Comparison of ENCODE assay signal across 10 cellular contexts in genomic region chr6:151141685-151142084, GRCh38.
A peak's percentile ranks its signal among the peaks of the same experiment; 100 is the strongest.
DNase-seq lines count a peak whose midpoint lies in the region; ATAC-seq and TF ChIP-seq lines count a peak whose summit lies in the region.
"Had no signal": no experiment of that assay in that cellular context is flagged by ENCODE, and none has a peak within 500 bp of the region (broad histone marks: within the 10 kb centered on the region; RNA-seq: fewer than 3 reads in every experiment).

No MANE protein-coding gene starts in this region.

- no peaks in the 10 kb centered on the region for H3K36me3 ChIP-seq in Caco-2 (ENCODE audit: control insufficient read depth, insufficient read depth, low read length)
- H3K36me3 ChIP-seq: esophagus squamous epithelium had no signal

- TF ChIP-seq CTCF in Caco-2 (IDR thresholded peaks at IDR 0.05; ENCODE audit: insufficient read depth in 1 of 2, low read depth in 1 of 2, low read length in 1 of 2, severe bottlenecking in 1 of 2, unreplicated experiment in 1 of 2) (no peak), nephron (IDR thresholded peaks at IDR 0.05; ENCODE audit: unreplicated experiment in 3 of 3) (no peak)

- H3K9me3 ChIP-seq in Caco-2, result no peaks in the 10 kb centered on the region
- H3K9me3 ChIP-seq: esophagus squamous epithelium had no signal

- no peaks in the 10 kb centered on the region for H3K27me3 ChIP-seq in Caco-2 (replicated peaks; ENCODE audit: control insufficient read depth, insufficient read depth, low read length)
- H3K27me3 ChIP-seq: esophagus squamous epithelium had no signal

- H3K36me3 Mint-ChIP-seq in Caco-2 (ENCODE audit: insufficient read depth, unreplicated experiment) (peaks cover 6% of the 10 kb centered on the region), nephron (ENCODE audit: low read depth) (peaks cover 1% of the 10 kb centered on the region)
- H3K36me3 Mint-ChIP-seq in activated naive CD4-positive, alpha-beta T cell treated with anti-CD3 and anti-CD28 coated beads for 36 hours (ENCODE audit: low read depth), result no peaks in the 10 kb centered on the region
- H3K36me3 Mint-ChIP-seq: IgD-negative memory B cell had no signal

- DNase-seq in Caco-2 (no peak), RPMI8226 (peak; percentile 41), foreskin melanocyte (peak; percentile 57), GF-D8 (lab: John Stamatoyannopoulos, UW) (no peak)
- DNase-seq in activated naive CD4-positive, alpha-beta T cell treated with anti-CD3 and anti-CD28 coated beads for 36 hours, result no peak
- DNase-seq: esophagus squamous epithelium had no signal

- no peak for ATAC-seq in HG02870 (IDR thresholded peaks at IDR 0.05; ENCODE audit: unreplicated experiment)
- no peak for ATAC-seq in GM19455 (IDR thresholded peaks at IDR 0.05; ENCODE audit: unreplicated experiment)

- no peaks in the 10 kb centered on the region for H3K9me3 Mint-ChIP-seq in Caco-2 (ENCODE audit: unreplicated experiment)
- H3K9me3 Mint-ChIP-seq in nephron, result no peaks in the 10 kb centered on the region
- no peaks in the 10 kb centered on the region for H3K9me3 Mint-ChIP-seq in activated naive CD4-positive, alpha-beta T cell treated with anti-CD3 and anti-CD28 coated beads for 36 hours

- H3K27ac Mint-ChIP-seq in Caco-2 (ENCODE audit: unreplicated experiment), result peak overlapping the region; percentile 31
- H3K27ac Mint-ChIP-seq in nephron, result peak overlapping the region; percentile 62 to 84 (median 79)
- no peak overlapping the region for H3K27ac Mint-ChIP-seq in activated naive CD4-positive, alpha-beta T cell treated with anti-CD3 and anti-CD28 coated beads for 36 hours
- H3K27ac Mint-ChIP-seq: IgD-negative memory B cell had no signal

- H3K4me3 Mint-ChIP-seq in Caco-2 (ENCODE audit: unreplicated experiment) (no peak overlapping the region), nephron (no peak overlapping the region)
- H3K4me3 Mint-ChIP-seq in activated naive CD4-positive, alpha-beta T cell treated with anti-CD3 and anti-CD28 coated beads for 36 hours, result no peak overlapping the region
- H3K4me3 Mint-ChIP-seq: IgD-negative memory B cell had no signal

- H3K4me1 Mint-ChIP-seq in Caco-2 (ENCODE audit: low read depth, unreplicated experiment) (peaks cover 7% of the 10 kb centered on the region), nephron (peaks cover 66% of the 10 kb centered on the region)
- no peaks in the 10 kb centered on the region for H3K4me1 Mint-ChIP-seq in activated naive CD4-positive, alpha-beta T cell treated with anti-CD3 and anti-CD28 coated beads for 36 hours (ENCODE audit: low read depth)
- H3K4me1 Mint-ChIP-seq: IgD-negative memory B cell had no signal

- BruUV-seq in Caco-2 (replicated peaks; lab: Mats Ljungman, UMichigan), result no TSS peak

- no peaks in the 10 kb centered on the region for H3K27me3 Mint-ChIP-seq in Caco-2 (ENCODE audit: insufficient read depth, unreplicated experiment)
- H3K27me3 Mint-ChIP-seq in nephron (ENCODE audit: low read depth), result peaks cover 3% of the 10 kb centered on the region
- no peaks in the 10 kb centered on the region for H3K27me3 Mint-ChIP-seq in activated naive CD4-positive, alpha-beta T cell treated with anti-CD3 and anti-CD28 coated beads for 36 hours (ENCODE audit: low read depth)

- POLR2A ChIA-PET in Caco-2 (lab: Charles Lee), result no interaction called here

- H3K4me1 ChIP-seq in Caco-2, result no peaks in the 10 kb centered on the region

- CTCF ChIA-PET in Caco-2 (lab: Charles Lee), result interaction anchor here (0.5 kb wide), 1 partner anchor 53 kb away, joined by 3 read pairs; no protein-coding TSS in a partner anchor
- CTCF ChIA-PET in activated naive CD4-positive, alpha-beta T cell treated with anti-CD3 and anti-CD28 coated beads for 36 hours (lab: Charles Lee), result interaction anchor here (1.3 kb wide), 1 partner anchor 127 kb away, joined by 3 read pairs; no protein-coding TSS in a partner anchor

- H3K4me3 ChIP-seq in Caco-2 (ENCODE audit: low read depth, low read length), result no peak overlapping the region
- H3K4me3 ChIP-seq: esophagus squamous epithelium had no signal

- intact Hi-C loops in Caco-2 (cut with micrococcal nuclease; ENCODE audit: unreplicated experiment), result no loop called here
- intact Hi-C loops in activated naive CD4-positive, alpha-beta T cell treated with anti-CD3 and anti-CD28 coated beads for 36 hours (cut with micrococcal nuclease), result no loop called here

Comparison
In these comparisons a context has a peak if more than half of its experiments do, and no peak if none do; other contexts are left out.
1. DNase-seq: peak in RPMI8226 (single experiment) and foreskin melanocyte (single experiment); none in Caco-2 (0 of 2), activated naive CD4-positive, alpha-beta T cell treated with anti-CD3 and anti-CD28 coated beads for 36 hours (single experiment) and GF-D8 (single experiment).